In the genomic region with DNA sequence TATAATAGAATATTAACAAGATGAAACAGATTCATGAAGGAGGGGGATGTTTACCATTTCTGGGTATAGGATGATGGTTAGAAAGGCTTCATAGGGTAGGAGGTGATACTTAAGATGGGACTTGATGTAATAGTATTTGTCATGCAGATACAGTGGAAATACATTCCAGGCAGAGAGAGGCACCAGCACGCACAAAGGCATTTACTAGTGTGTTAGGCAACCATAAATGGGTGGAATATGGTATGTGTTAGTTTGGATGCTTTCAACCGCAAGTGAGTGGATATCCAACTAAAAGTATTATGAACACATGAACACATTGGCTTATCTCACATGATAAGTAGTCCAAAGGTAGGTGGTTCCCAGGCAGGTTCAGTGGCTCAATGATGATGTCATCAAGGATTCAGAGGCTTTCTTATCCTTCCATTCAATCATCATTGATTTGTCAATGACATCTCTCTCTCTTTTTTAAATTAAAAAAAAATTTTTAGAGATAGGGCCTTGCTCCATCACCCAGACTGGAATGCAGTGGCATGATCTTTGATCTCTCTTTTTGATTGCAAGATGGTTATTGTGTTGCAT, we compare ENCODE assay signal across 23 cellular contexts. TPM values are rescaled to one million over a fixed set of nuclear protein-coding genes. Genes with fewer than 3 reads are reported as not detected.
DNase-seq lines count a peak whose midpoint lies in the region; ATAC-seq, FAIRE-seq and TF ChIP-seq lines count a peak whose summit lies in the region.
"Had no signal": no experiment of that assay in that cellular context is flagged by ENCODE, and none has a peak within 500 bp of the region (broad histone marks: within the 10 kb centered on the region; RNA-seq: fewer than 3 reads in every experiment).

No MANE protein-coding gene starts in this region.

- H3K4me3 ChIP-seq in AG09309 (ENCODE audit: control insufficient read depth, low read depth, low read length) (no peak overlapping the region), HEK293 (ENCODE audit: low read depth, low read length) (no peak overlapping the region), astrocyte (ENCODE audit: insufficient read depth, low read depth, low read length) (no peak overlapping the region), osteoblast (ENCODE audit: insufficient read depth, low read length) (no peak overlapping the region)

- H3K27ac ChIP-seq in HEK293 (ENCODE audit: extremely low read depth, low read depth, low read length), result no peak overlapping the region
- no peak overlapping the region for H3K27ac ChIP-seq in astrocyte (ENCODE audit: low read depth, low read length)
- no peak overlapping the region for H3K27ac ChIP-seq in osteoblast (ENCODE audit: low read depth, low read length)

- FAIRE-seq in astrocyte (lab: Jason Lieb, UNC), result peak; percentile 96
- FAIRE-seq: A204.1 had no signal

- H3K9me3 ChIP-seq in HEK293 (ENCODE audit: control insufficient read depth, insufficient read depth, low read depth, low read length) (no peaks in the 10 kb centered on the region), astrocyte (ENCODE audit: insufficient read depth, low read depth, low read length) (no peaks in the 10 kb centered on the region), osteoblast (ENCODE audit: low read depth, low read length) (no peaks in the 10 kb centered on the region)
- H3K9me3 ChIP-seq: SK-N-SH had no signal

- no peak overlapping the region for H3K9ac ChIP-seq in astrocyte (ENCODE audit: low read length)
- H3K9ac ChIP-seq: SK-N-SH had no signal

- CTCF ChIA-PET in HEK293 (lab: Yijun Ruan, JAX), result interaction anchor here (0.5 kb wide), 1 partner anchor 11 kb away, joined by 3 read pairs; no protein-coding TSS in a partner anchor

- H3K27me3 Mint-ChIP-seq in astrocyte (ENCODE audit: low read depth, unreplicated experiment), result peaks cover 5% of the 10 kb centered on the region

- H3K27me3 ChIP-seq in astrocyte (ENCODE audit: insufficient read depth, low read length) (no peaks in the 10 kb centered on the region), osteoblast (ENCODE audit: insufficient read depth, low read length) (peaks cover 12% of the 10 kb centered on the region)

- in situ Hi-C loops in G401 (cut with HindIII; ENCODE audit: low sequenced_read_pairs), result no loop called here

- TF ChIP-seq CTCF in AG09309 (IDR thresholded peaks at IDR 0.05; ENCODE audit: control insufficient read depth, insufficient read depth, low read depth, low read length, missing control alignments), result no peak
- no peak for TF ChIP-seq CTCF in HEK293 (tag by site-specific recombination; IDR thresholded peaks at IDR 0.05)
- TF ChIP-seq CTCF in astrocyte (IDR thresholded peaks at IDR 0.05; ENCODE audit: insufficient read depth, low read depth, low read length), result no peak
- TF ChIP-seq CTCF in osteoblast (IDR thresholded peaks at IDR 0.05; ENCODE audit: extremely low read depth, low read depth, low read length), result no peak

- no peak overlapping the region for H2AFZ ChIP-seq in astrocyte (ENCODE audit: low read depth, low read length)
- H2AFZ ChIP-seq in osteoblast (ENCODE audit: low read length), result no peak overlapping the region

- H3K4me1 Mint-ChIP-seq in astrocyte (ENCODE audit: low read depth, unreplicated experiment), result no peaks in the 10 kb centered on the region

- H4K20me1 ChIP-seq in astrocyte (ENCODE audit: insufficient read depth, low read length) (no peaks in the 10 kb centered on the region), osteoblast (ENCODE audit: insufficient read depth, low read length) (no peaks in the 10 kb centered on the region)

- ATAC-seq in left colon, result no peak
- ATAC-seq: PC-3 had no signal

- H3K79me2 ChIP-seq in astrocyte (ENCODE audit: insufficient read depth, low read length), result no peaks in the 10 kb centered on the region
- H3K79me2 ChIP-seq in osteoblast (ENCODE audit: insufficient read depth, low read length), result no peaks in the 10 kb centered on the region

- DNase-seq in AG09309 (ENCODE audit: low read depth) (peak; percentile 75), astrocyte (ENCODE audit: low read depth) (no peak), osteoblast (ENCODE audit: insufficient read length, low spot score, missing footprints) (peak; percentile 63), Kasumi-1 (lab: John Stamatoyannopoulos, UW) (no peak), left colon (no peak), NCI-H774 (lab: John Stamatoyannopoulos, UW) (no peak), G401 (ENCODE audit: low spot score) (no peak)
- DNase-seq: AML-193, DMS79 treated with DMSO at 0.1 percent for 48 hours, GDM1, HCEC 1CT, KBM-7, MV-4-11, NCI-H1417, NCI-H1930, NCI-H345, NCI-H524 treated with DMSO at 0.1 percent for 48 hours, PC-3, RPMI8226, SHP77 treated with DMSO at 0.1 percent for 48 hours, SK-N-SH had no signal

- intact Hi-C loops in left colon (cut with DNase I, micrococcal nuclease), result no loop called here

- POLR2A ChIA-PET in HEK293 (lab: Yijun Ruan, JAX), result no interaction called here

- H3K4me1 ChIP-seq in HEK293 (ENCODE audit: control insufficient read depth, insufficient read depth, low read length), result no peaks in the 10 kb centered on the region
- H3K4me1 ChIP-seq in astrocyte (ENCODE audit: insufficient read depth, low read length), result no peaks in the 10 kb centered on the region
- no peaks in the 10 kb centered on the region for H3K4me1 ChIP-seq in osteoblast (ENCODE audit: insufficient read depth, low read length)

- H3K4me2 ChIP-seq in astrocyte (ENCODE audit: low read length), result no peak overlapping the region
- H3K4me2 ChIP-seq in osteoblast (ENCODE audit: insufficient read depth, low read length), result no peak overlapping the region
- H3K4me2 ChIP-seq: SK-N-SH had no signal

- no peak overlapping the region for H3K27ac Mint-ChIP-seq in astrocyte (ENCODE audit: unreplicated experiment)

- H3K4me3 Mint-ChIP-seq in astrocyte (ENCODE audit: unreplicated experiment), result no peak overlapping the region

- H3K36me3 ChIP-seq in HEK293 (ENCODE audit: control insufficient read depth in 2 of 2, insufficient read depth in 1 of 2, low read length in 2 of 2), result no peaks in the 10 kb centered on the region
- no peaks in the 10 kb centered on the region for H3K36me3 ChIP-seq in astrocyte (ENCODE audit: insufficient read depth, low read length)
- H3K36me3 ChIP-seq in osteoblast (ENCODE audit: insufficient read depth, low read length), result no peaks in the 10 kb centered on the region

- H3K36me3 Mint-ChIP-seq in astrocyte (ENCODE audit: low read depth, unreplicated experiment), result no peaks in the 10 kb centered on the region

- H3K9me3 Mint-ChIP-seq in astrocyte (ENCODE audit: unreplicated experiment), result no peaks in the 10 kb centered on the region

TF ChIP-seq in HEK293, 187 proteins besides CTCF, POLR2A, EP300 and RAD21:
- TF ChIP-seq, protein P1, sequence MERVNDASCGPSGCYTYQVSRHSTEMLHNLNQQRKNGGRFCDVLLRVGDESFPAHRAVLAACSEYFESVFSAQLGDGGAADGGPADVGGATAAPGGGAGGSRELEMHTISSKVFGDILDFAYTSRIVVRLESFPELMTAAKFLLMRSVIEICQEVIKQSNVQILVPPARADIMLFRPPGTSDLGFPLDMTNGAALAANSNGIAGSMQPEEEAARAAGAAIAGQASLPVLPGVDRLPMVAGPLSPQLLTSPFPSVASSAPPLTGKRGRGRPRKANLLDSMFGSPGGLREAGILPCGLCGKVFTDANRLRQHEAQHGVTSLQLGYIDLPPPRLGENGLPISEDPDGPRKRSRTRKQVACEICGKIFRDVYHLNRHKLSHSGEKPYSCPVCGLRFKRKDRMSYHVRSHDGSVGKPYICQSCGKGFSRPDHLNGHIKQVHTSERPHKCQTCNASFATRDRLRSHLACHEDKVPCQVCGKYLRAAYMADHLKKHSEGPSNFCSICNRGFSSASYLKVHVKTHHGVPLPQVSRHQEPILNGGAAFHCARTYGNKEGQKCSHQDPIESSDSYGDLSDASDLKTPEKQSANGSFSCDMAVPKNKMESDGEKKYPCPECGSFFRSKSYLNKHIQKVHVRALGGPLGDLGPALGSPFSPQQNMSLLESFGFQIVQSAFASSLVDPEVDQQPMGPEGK (tag by site-specific recombination; IDR thresholded peaks at IDR 0.05), result no peak
- TF ChIP-seq, protein P2, sequence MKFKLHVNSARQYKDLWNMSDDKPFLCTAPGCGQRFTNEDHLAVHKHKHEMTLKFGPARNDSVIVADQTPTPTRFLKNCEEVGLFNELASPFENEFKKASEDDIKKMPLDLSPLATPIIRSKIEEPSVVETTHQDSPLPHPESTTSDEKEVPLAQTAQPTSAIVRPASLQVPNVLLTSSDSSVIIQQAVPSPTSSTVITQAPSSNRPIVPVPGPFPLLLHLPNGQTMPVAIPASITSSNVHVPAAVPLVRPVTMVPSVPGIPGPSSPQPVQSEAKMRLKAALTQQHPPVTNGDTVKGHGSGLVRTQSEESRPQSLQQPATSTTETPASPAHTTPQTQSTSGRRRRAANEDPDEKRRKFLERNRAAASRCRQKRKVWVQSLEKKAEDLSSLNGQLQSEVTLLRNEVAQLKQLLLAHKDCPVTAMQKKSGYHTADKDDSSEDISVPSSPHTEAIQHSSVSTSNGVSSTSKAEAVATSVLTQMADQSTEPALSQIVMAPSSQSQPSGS (tag by site-specific recombination; IDR thresholded peaks at IDR 0.05; ENCODE audit: low read depth), result peak; percentile 84
- TF ChIP-seq FEZF1 (tag by site-specific recombination; IDR thresholded peaks at IDR 0.05), result no peak

RNA-seq across cellular contexts. Expression of a gene that starts 12.7 kb away (rescaled TPM):
- 1.0 and 1.3 TPM in 2 replicates for total RNA-seq in astrocyte
- total RNA-seq in osteoblast, result 1.4 and 1.5 TPM in 2 replicates
- 1 to 10 TPM; 1.7 to 2.3 TPM for total RNA-seq in left colon
- 0.31 and 0.98 TPM in 2 replicates for total RNA-seq in G401 (2014; rRNA removed; shearing (Covaris generic))

Comparison
In these comparisons a context has a peak if more than half of its experiments do, and no peak if none do; other contexts are left out.
1. DNase-seq: peak in AG09309 (single experiment) and osteoblast (single experiment); none in astrocyte (single experiment), Kasumi-1 (0 of 2), left colon (0 of 2), NCI-H774 (single experiment) and G401 (single experiment).